Comparison of ENCODE assay signal across 8 cellular contexts in genomic region chr19:1249990-1250298, GRCh38. TPM values are rescaled to one million over a fixed set of nuclear protein-coding genes. Genes with fewer than 3 reads are reported as not detected.
A peak's percentile ranks its signal among the peaks of the same experiment; 100 is the strongest.
DNase-seq lines count a peak whose midpoint lies in the region; ATAC-seq and TF ChIP-seq lines count a peak whose summit lies in the region.

No MANE protein-coding gene starts in this region.

- peak overlapping the region; percentile 96 for H3K4me3 ChIP-seq in DOHH2 (ENCODE audit: low read length)
- H3K4me3 ChIP-seq in parathyroid adenoma (ENCODE audit: low read depth, low read length) = peak overlapping the region; percentile 50

- no peak overlapping the region for H3K9ac ChIP-seq in parathyroid adenoma

- no peak for ATAC-seq in HG03159 (IDR thresholded peaks at IDR 0.05; ENCODE audit: unreplicated experiment)

- H3K79me2 ChIP-seq in DOHH2 (ENCODE audit: control insufficient read depth, low read length) = peaks cover 63% of the 10 kb centered on the region
- H3K79me2 ChIP-seq in parathyroid adenoma = peaks cover 7% of the 10 kb centered on the region

- H3K27ac ChIP-seq in DOHH2 (ENCODE audit: low read depth, low read length) = peak overlapping the region; percentile 94
- H3K27ac ChIP-seq in RWPE1 = peak overlapping the region; percentile 100
- H3K27ac ChIP-seq in parathyroid adenoma = peak overlapping the region; percentile 50

- DNase-seq in RWPE1 (ENCODE audit: low spot score) (no peak), erythroblast (lab: John Stamatoyannopoulos, UW) (no peak), NCI-H128 (lab: John Stamatoyannopoulos, UW; ENCODE audit: unreplicated experiment) (no peak), HEK293T (ENCODE audit: extremely low spot score) (no peak), H4 (ENCODE audit: low spot score) (no peak)

- peaks cover 11% of the 10 kb centered on the region; the same call in 1 of the 2 replicates for H4K20me1 ChIP-seq in DOHH2 (ENCODE audit: control insufficient read depth, insufficient read depth, low read depth, low read length)

- no peaks in the 10 kb centered on the region for H3K9me3 ChIP-seq in DOHH2 (ENCODE audit: control insufficient read depth, insufficient read depth, low read length)
- no peaks in the 10 kb centered on the region for H3K9me3 ChIP-seq in parathyroid adenoma (ENCODE audit: control insufficient read depth, low read length)

- H3K9me2 ChIP-seq in DOHH2 (replicated peaks; ENCODE audit: control insufficient read depth, low read length) = no peaks in the 10 kb centered on the region

- H2AFZ ChIP-seq in parathyroid adenoma = no peak overlapping the region

- no peaks in the 10 kb centered on the region for H3K27me3 ChIP-seq in DOHH2 (ENCODE audit: control insufficient read depth, low read length)
- H3K27me3 ChIP-seq in parathyroid adenoma (ENCODE audit: control insufficient read depth, insufficient read depth, low read length) = no peaks in the 10 kb centered on the region

- no peak for TF ChIP-seq CTCF in DOHH2 (IDR thresholded peaks at IDR 0.05; ENCODE audit: low read depth, low read length, poor library complexity, severe bottlenecking)
- no peak for TF ChIP-seq CTCF in RWPE1 (conservative IDR thresholded peaks at IDR 0.05; ENCODE audit: low read depth)
- TF ChIP-seq CTCF in parathyroid adenoma (IDR thresholded peaks at IDR 0.05) = no peak

- peaks cover 16% of the 10 kb centered on the region for H3F3A ChIP-seq in DOHH2 (ENCODE audit: control insufficient read depth, insufficient read depth)

- H3K4me2 ChIP-seq in DOHH2 (ENCODE audit: low read length) = peak overlapping the region; percentile 69
- peak overlapping the region; percentile 74 for H3K4me2 ChIP-seq in parathyroid adenoma (ENCODE audit: low read length)

- TF ChIP-seq POLR2A in erythroblast (IDR thresholded peaks at IDR 0.05; ENCODE audit: low read length) = peak; percentile 26

- H3K4me1 ChIP-seq in DOHH2 (ENCODE audit: control insufficient read depth, low read length) (peaks cover 48% of the 10 kb centered on the region), parathyroid adenoma (peaks cover 17% of the 10 kb centered on the region)

- POLR2A ChIA-PET in RWPE1 (lab: Yijun Ruan, JAX; ENCODE audit: low non-redundant PET) = interaction anchor here (0.6 kb wide), 1 partner anchor 19 kb away, joined by 3 read pairs; no protein-coding TSS in a partner anchor
- POLR2A ChIA-PET in HEK293T (lab: Yijun Ruan, JAX) = interaction anchor here (1.0 kb wide), 2 partner anchors 16 to 19 kb away, joined by 3 to 12 read pairs; partner anchors contain the start of gene CIRBP

- H3K36me3 ChIP-seq in DOHH2 (ENCODE audit: control insufficient read depth, low read length) (peaks cover 62% of the 10 kb centered on the region), parathyroid adenoma (ENCODE audit: control insufficient read depth, insufficient read depth, low read length) (no peaks in the 10 kb centered on the region)

- CTCF ChIA-PET in RWPE1 (lab: Yijun Ruan, JAX) = no interaction called here
- CTCF ChIA-PET in HEK293T (lab: Yijun Ruan, JAX) = no interaction called here

TF ChIP-seq in HEK293T, 16 proteins besides CTCF, POLR2A, EP300 and RAD21:
- TF ChIP-seq FOXM1 (IDR thresholded peaks at IDR 0.05; ENCODE audit: borderline replicate concordance) = no peak
- TF ChIP-seq HDGF (IDR thresholded peaks at IDR 0.05; ENCODE audit: borderline replicate concordance) = no peak
- TF ChIP-seq SP1 (IDR thresholded peaks at IDR 0.05) = no peak
- no peak for TF ChIP-seq SUZ12 (IDR thresholded peaks at IDR 0.05)
- TF ChIP-seq NFRKB (IDR thresholded peaks at IDR 0.05) = no peak
- no peak for TF ChIP-seq FOXK2 (IDR thresholded peaks at IDR 0.05)

RNA-seq across cellular contexts. Expression of gene MIDN, which starts 1.6 kb away (rescaled TPM):
- 2.4 and 4.2 TPM in 2 replicates for total RNA-seq in H4 (2014; rRNA removed; shearing (Covaris generic))

RNA-seq across cellular contexts. Expression of gene ATP5F1D, which starts 8.4 kb away (rescaled TPM):
- total RNA-seq in H4 (2014; rRNA removed; shearing (Covaris generic)) = 34.9 and 37.0 TPM in 2 replicates

RNA-seq across cellular contexts. Expression of gene CBARP, which starts 12.1 kb away (rescaled TPM):
- total RNA-seq in H4 (2014; rRNA removed; shearing (Covaris generic)) = 0.37 and 1.2 TPM in 2 replicates

RNA-seq across cellular contexts. Expression of gene CIRBP, which starts 19.2 kb away (rescaled TPM):
- total RNA-seq in H4 (2014; rRNA removed; shearing (Covaris generic)) = 196 and 197 TPM in 2 replicates

RNA-seq across cellular contexts. Expression of gene FAM174C, which starts 25.4 kb away (rescaled TPM):
- 49.8 and 59.5 TPM in 2 replicates for total RNA-seq in H4 (2014; rRNA removed; shearing (Covaris generic))

Comparison
In these comparisons a context has a peak if more than half of its experiments do, and no peak if none do; other contexts are left out.
1. H3K27ac ChIP-seq: peak in every context shown above with its lines; median percentile 100 in RWPE1; 94 in DOHH2; 50 in parathyroid adenoma.